In genomic region chr3:164080208-164080607, GRCh38 we compare ENCODE assay signal across 2 cellular contexts.
TF ChIP-seq lines count a peak whose summit lies in the region.

No MANE protein-coding gene starts in this region.

TF ChIP-seq in HepG2, 621 proteins besides CTCF, POLR2A, EP300 and RAD21:
- peak; percentile 82 for TF ChIP-seq MAFF (IDR thresholded peaks at IDR 0.05; ENCODE audit: low read depth, low read length)
- TF ChIP-seq HNRNPH1 (optimal IDR thresholded peaks at IDR 0.05; ENCODE audit: low read depth, low read length) = no peak
- peak; percentile 66 to 87 for TF ChIP-seq MAFK (conservative IDR thresholded peaks at IDR 0.05 in 1 of 2, IDR thresholded peaks at IDR 0.05 in 1 of 2; ENCODE audit: low read length in 2 of 2)

TF ChIP-seq in IMR-90, 13 proteins besides CTCF, POLR2A, EP300 and RAD21:
- TF ChIP-seq USF2 (IDR thresholded peaks at IDR 0.05; ENCODE audit: low read depth, low read length) (no peak), RFX5 (IDR thresholded peaks at IDR 0.05; ENCODE audit: low read depth, low read length) (no peak), MAFK (IDR thresholded peaks at IDR 0.05; ENCODE audit: low read depth, low read length) (peak; percentile 67), FOS (IDR thresholded peaks at IDR 0.05; ENCODE audit: low read depth, low read length) (no peak)
